Comparison of ENCODE assay signal across 1 cellular context in genomic region chr1:38608202-38608864, GRCh38.
A peak's percentile ranks its signal among the peaks of the same experiment; 100 is the strongest.
TF ChIP-seq lines count a peak whose summit lies in the region.

No MANE protein-coding gene starts in this region.

TF ChIP-seq in HepG2, 621 proteins besides CTCF, POLR2A, EP300 and RAD21 (continued from another document):
- TF ChIP-seq ZHX2 (IDR thresholded peaks at IDR 0.05; ENCODE audit: low read depth) (no peak), ZHX2 (CRISPR knock-in tag; IDR thresholded peaks at IDR 0.05; ENCODE audit: borderline replicate concordance) (no peak), ZFP36L1 (CRISPR knock-in tag; IDR thresholded peaks at IDR 0.05) (no peak), FOXO4 (CRISPR knock-in tag; conservative IDR thresholded peaks at IDR 0.05) (no peak), TFDP1 (CRISPR knock-in tag; IDR thresholded peaks at IDR 0.05; ENCODE audit: borderline replicate concordance) (no peak), ZFYVE20 (CRISPR knock-in tag; IDR thresholded peaks at IDR 0.05; ENCODE audit: borderline replicate concordance, low read depth) (no peak), ZNF263 (CRISPR knock-in tag; IDR thresholded peaks at IDR 0.05) (no peak), ZNF644 (CRISPR knock-in tag; IDR thresholded peaks at IDR 0.05; ENCODE audit: low read depth) (no peak), XRCC5 (optimal IDR thresholded peaks at IDR 0.05; ENCODE audit: low read length) (peak; percentile 32), SMC3 (IDR thresholded peaks at IDR 0.05; ENCODE audit: low read length) (peak; percentile 29; the same call in 1 of the 2 replicates), STAG1 (CRISPR knock-in tag; IDR thresholded peaks at IDR 0.05) (peak; percentile 67), SALL1 (CRISPR knock-in tag; IDR thresholded peaks at IDR 0.05) (no peak), NR2F6 (IDR thresholded peaks at IDR 0.05) (no peak), NR2F6 (CRISPR knock-in tag; IDR thresholded peaks at IDR 0.05) (no peak), BORCS8-MEF2B (CRISPR knock-in tag; IDR thresholded peaks at IDR 0.05) (no peak), MEIS1 (CRISPR knock-in tag; IDR thresholded peaks at IDR 0.05; ENCODE audit: borderline replicate concordance) (no peak), ZNF382 (CRISPR knock-in tag; IDR thresholded peaks at IDR 0.05; ENCODE audit: borderline replicate concordance) (no peak)
